In genomic region chr4:122673252-122673651, GRCh38 we compare ENCODE assay signal across 21 cellular contexts. TPM values are rescaled to one million over a fixed set of nuclear protein-coding genes. Genes with fewer than 3 reads are reported as not detected.
DNase-seq lines count a peak whose midpoint lies in the region; ATAC-seq and TF ChIP-seq lines count a peak whose summit lies in the region.
"Had no signal": no experiment of that assay in that cellular context is flagged by ENCODE, and none has a peak within 500 bp of the region (broad histone marks: within the 10 kb centered on the region; RNA-seq: fewer than 3 reads in every experiment).

No MANE protein-coding gene starts in this region.

- H3K27me3 ChIP-seq in fibroblast of lung (ENCODE audit: control insufficient read depth, insufficient read depth, low read length): no peaks in the 10 kb centered on the region

- no peaks in the 10 kb centered on the region for H3K79me2 ChIP-seq in fibroblast of lung (ENCODE audit: control insufficient read depth, insufficient read depth, low read length)

- H3K36me3 Mint-ChIP-seq in activated T-cell treated with anti-CD3 and anti-CD28 coated beads, Interleukin-2, amount 50 U/mL, for 24 hours (ENCODE audit: low read depth): no peaks in the 10 kb centered on the region
- H3K36me3 Mint-ChIP-seq: CD14-positive monocyte; stimulated activated memory B cell treated with anti-CD40 and anti-IgM and Interleukin-4, amounts not matched to agents 10 μg/mL and 1 μg/mL and 100 μg/mL, for 72 hours had no signal

- H3K4me3 ChIP-seq in fibroblast of lung (replicated peaks in 1 of 4; ENCODE audit: control extremely low read depth in 1 of 4, insufficient read depth in 1 of 4, low read depth in 3 of 4, low read length in 4 of 4) (no peak overlapping the region), mucosa of descending colon (no peak overlapping the region)
- H3K4me3 ChIP-seq: thoracic aorta had no signal

- no peaks in the 10 kb centered on the region for H3K9me3 Mint-ChIP-seq in activated T-cell treated with anti-CD3 and anti-CD28 coated beads, Interleukin-2, amount 50 U/mL, for 24 hours
- H3K9me3 Mint-ChIP-seq: central memory CD8-positive, alpha-beta T cell; effector memory CD8-positive, alpha-beta T cell; stimulated activated memory B cell treated with anti-CD40 and anti-IgM and Interleukin-4, amounts not matched to agents 10 μg/mL and 1 μg/mL and 100 μg/mL, for 72 hours had no signal

- no peak overlapping the region for H3K4me3 Mint-ChIP-seq in activated T-cell treated with anti-CD3 and anti-CD28 coated beads, Interleukin-2, amount 50 U/mL, for 24 hours
- H3K4me3 Mint-ChIP-seq: activated CD4-positive, alpha-beta T cell treated with anti-CD3 and anti-CD28 coated beads, Interleukin-2, amount 10 ng/mL, durations not matched to agents 7 days and 5 days; CD14-positive monocyte; central memory CD8-positive, alpha-beta T cell; effector memory CD8-positive, alpha-beta T cell; stimulated activated memory B cell treated with anti-CD40 and anti-IgM and Interleukin-4, amounts not matched to agents 10 μg/mL and 1 μg/mL and 100 μg/mL, for 72 hours had no signal

- ATAC-seq in mucosa of descending colon: peak; percentile 46
- ATAC-seq in HG03460 (IDR thresholded peaks at IDR 0.05; ENCODE audit: unreplicated experiment): no peak
- ATAC-seq: effector memory CD8-positive, alpha-beta T cell had no signal

- no peaks in the 10 kb centered on the region for H4K20me1 ChIP-seq in fibroblast of lung (ENCODE audit: control insufficient read depth, extremely low read depth, insufficient read depth, low read length)

- intact Hi-C loops in mucosa of descending colon (cut with DNase I, micrococcal nuclease): no loop called here

- H3K9me3 ChIP-seq in fibroblast of lung (ENCODE audit: control insufficient read depth, insufficient read depth, low read depth, low read length) (no peaks in the 10 kb centered on the region), mucosa of descending colon (no peaks in the 10 kb centered on the region)
- H3K9me3 ChIP-seq: thoracic aorta had no signal

- DNase-seq in EH (ENCODE audit: low read depth): peak; percentile 52
- DNase-seq in SK-MEL-5 (ENCODE audit: low read depth, low spot score): peak; percentile 55
- no peak for DNase-seq in fibroblast of lung (ENCODE audit: low read depth in 2 of 2)
- DNase-seq in mucosa of descending colon: peak in 1 of 3 donors; percentile 9
- no peak for DNase-seq in activated T-cell treated with anti-CD3 and anti-CD28 coated beads, Interleukin-2, amount 50 U/mL, for 24 hours
- DNase-seq in dedifferentiated amniotic fluid mesenchymal stem cell (ENCODE audit: extremely low spot score): no peak
- no peak for DNase-seq in SHP77 treated with DMSO at 0.1 percent for 48 hours (lab: John Stamatoyannopoulos, UW)
- DNase-seq: ACHN; activated CD4-positive, alpha-beta T cell treated with anti-CD3 and anti-CD28 coated beads, Interleukin-2, amount 10 ng/mL, durations not matched to agents 7 days and 5 days; activated CD8-positive, alpha-beta memory T cell treated with anti-CD3 and anti-CD28 coated beads, Interleukin-2, amount 50 U/mL, for 48 hours; anterior cingulate cortex; effector memory CD8-positive, alpha-beta T cell; hypothalamus; MM.1S; right cardiac atrium had no signal

- H3K4me1 Mint-ChIP-seq in activated T-cell treated with anti-CD3 and anti-CD28 coated beads, Interleukin-2, amount 50 U/mL, for 24 hours (ENCODE audit: low read depth): peaks cover 44% of the 10 kb centered on the region
- H3K4me1 Mint-ChIP-seq: CD14-positive monocyte; central memory CD8-positive, alpha-beta T cell; stimulated activated memory B cell treated with anti-CD40 and anti-IgM and Interleukin-4, amounts not matched to agents 10 μg/mL and 1 μg/mL and 100 μg/mL, for 72 hours had no signal

- H2AFZ ChIP-seq in fibroblast of lung (ENCODE audit: low read length): peak overlapping the region; percentile 56

- TF ChIP-seq CTCF in fibroblast of lung (conservative IDR thresholded peaks at IDR 0.05 in 1 of 2, IDR thresholded peaks at IDR 0.05 in 1 of 2; ENCODE audit: low read depth in 1 of 2, low read length in 2 of 2) (no peak), mucosa of descending colon (IDR thresholded peaks at IDR 0.05) (no peak)

- no peak overlapping the region for H3K9ac ChIP-seq in fibroblast of lung (ENCODE audit: insufficient read depth, low read length)

- H3K27ac ChIP-seq in fibroblast of lung (ENCODE audit: insufficient read depth, low read length): no peak overlapping the region
- H3K27ac ChIP-seq: thoracic aorta had no signal

- in situ Hi-C loops in SK-MEL-5 (cut with HindIII; ENCODE audit: low pct_unique_long_range_greater_than_20kb, low sequenced_read_pairs): no loop called here

- H3K4me2 ChIP-seq in fibroblast of lung (ENCODE audit: extremely low read depth, insufficient read depth, low read length): no peak overlapping the region

- peaks cover 15% of the 10 kb centered on the region for H3K27me3 Mint-ChIP-seq in activated T-cell treated with anti-CD3 and anti-CD28 coated beads, Interleukin-2, amount 50 U/mL, for 24 hours

- H3K4me1 ChIP-seq in fibroblast of lung (ENCODE audit: control insufficient read depth, extremely low read depth, insufficient read depth, low read length): peaks cover 7% of the 10 kb centered on the region
- no peaks in the 10 kb centered on the region for H3K4me1 ChIP-seq in mucosa of descending colon (ENCODE audit: low read depth)

- H3K27ac Mint-ChIP-seq in activated T-cell treated with anti-CD3 and anti-CD28 coated beads, Interleukin-2, amount 50 U/mL, for 24 hours: no peak overlapping the region
- H3K27ac Mint-ChIP-seq: activated CD4-positive, alpha-beta T cell treated with anti-CD3 and anti-CD28 coated beads, Interleukin-2, amount 10 ng/mL, durations not matched to agents 7 days and 5 days; CD14-positive monocyte; effector memory CD8-positive, alpha-beta T cell; stimulated activated memory B cell treated with anti-CD40 and anti-IgM and Interleukin-4, amounts not matched to agents 10 μg/mL and 1 μg/mL and 100 μg/mL, for 72 hours had no signal

- H3K36me3 ChIP-seq in fibroblast of lung (ENCODE audit: control insufficient read depth, insufficient read depth, low read length) (no peaks in the 10 kb centered on the region), mucosa of descending colon (ENCODE audit: low read depth) (no peaks in the 10 kb centered on the region)
- H3K36me3 ChIP-seq: thoracic aorta had no signal

RNA-seq across cellular contexts. Expression of gene IL21, which starts 52.4 kb away (rescaled TPM):
- not detected in 2 replicates for total RNA-seq in SK-MEL-5 (2014; rRNA removed; shearing (Covaris generic))
- polyA plus RNA-seq in SK-MEL-5 (2015; cell fraction: cytosol; rRNA removed): not detected in 2 replicates
- polyA plus RNA-seq in SK-MEL-5 (2015; cell fraction: nucleus; rRNA removed): not detected in 2 replicates
- total RNA-seq in fibroblast of lung (not detected in 2 replicates), mucosa of descending colon (not detected)
- polyA plus RNA-seq in fibroblast of lung: not detected in 2 replicates
- not detected in 2 replicates for polyA plus RNA-seq in fibroblast of lung (2012)
- not detected in 2 replicates for polyA minus RNA-seq in fibroblast of lung (ENCODE audit: low replicate concordance)
- total RNA-seq: mononuclear cell, right cardiac atrium, thoracic aorta had no signal
- polyA plus RNA-seq: CD14-positive monocyte, right cardiac atrium had no signal

RNA-seq across cellular contexts. Expression of gene BBS12, which starts 59.3 kb away (rescaled TPM):
- total RNA-seq in SK-MEL-5 (2014; rRNA removed; shearing (Covaris generic)): 5.7 and 6.6 TPM in 2 replicates
- polyA plus RNA-seq in SK-MEL-5 (2015; cell fraction: cytosol; rRNA removed): 3.0 and 3.3 TPM in 2 replicates
- polyA plus RNA-seq in SK-MEL-5 (2015; cell fraction: nucleus; rRNA removed): 3.0 and 3.2 TPM in 2 replicates
- 7.4 and 8.4 TPM in 2 replicates for total RNA-seq in fibroblast of lung
- 1.5 and 3.6 TPM in 2 replicates for polyA plus RNA-seq in fibroblast of lung
- polyA plus RNA-seq in fibroblast of lung (2012): 2.0 and 3.3 TPM in 2 replicates
- polyA minus RNA-seq in fibroblast of lung (ENCODE audit: low replicate concordance): 1.1 TPM in 1 of 2 replicates, not detected in the other
- 1 to 10 TPM; 3.3 to 5.4 (median 3.9) TPM for total RNA-seq in mucosa of descending colon

Comparison
In these comparisons a context has a peak if more than half of its experiments do, and no peak if none do; other contexts are left out.
1. DNase-seq: peak in EH (single experiment) and SK-MEL-5 (single experiment); none in fibroblast of lung (0 of 2), activated T-cell treated with anti-CD3 and anti-CD28 coated beads, Interleukin-2, amount 50 U/mL, for 24 hours (single experiment), dedifferentiated amniotic fluid mesenchymal stem cell (single experiment) and SHP77 treated with DMSO at 0.1 percent for 48 hours (single experiment).